In genomic region chr3:128584412-128585020, GRCh38 we compare ENCODE assay signal across 8 cellular contexts.
A peak's percentile ranks its signal among the peaks of the same experiment; 100 is the strongest.
DNase-seq lines count a peak whose midpoint lies in the region; ATAC-seq and TF ChIP-seq lines count a peak whose summit lies in the region.

No MANE protein-coding gene starts in this region.

- CTCF ChIA-PET in activated naive CD4-positive, alpha-beta T cell treated with anti-CD3 and anti-CD28 coated beads for 36 hours (lab: Charles Lee), result interaction anchor here (0.7 to 3.7 kb wide), 13 partner anchors 9 to 318 kb away, joined by 3 to 16 read pairs (median 4); no protein-coding TSS in a partner anchor

- intact Hi-C loops in activated naive CD4-positive, alpha-beta T cell treated with anti-CD3 and anti-CD28 coated beads for 36 hours (cut with micrococcal nuclease), result loop anchor here (1.0 to 2.0 kb wide), 3 partner anchors 24 to 158 kb away; no protein-coding TSS in a partner anchor

- H3K27me3 ChIP-seq in parathyroid adenoma (ENCODE audit: control insufficient read depth, insufficient read depth, low read length), result no peaks in the 10 kb centered on the region

- peaks cover 3% of the 10 kb centered on the region for H3K9me3 Mint-ChIP-seq in activated naive CD4-positive, alpha-beta T cell treated with anti-CD3 and anti-CD28 coated beads for 36 hours

- no peaks in the 10 kb centered on the region for H3K4me1 Mint-ChIP-seq in activated naive CD4-positive, alpha-beta T cell treated with anti-CD3 and anti-CD28 coated beads for 36 hours (ENCODE audit: low read depth)

- H3K4me3 Mint-ChIP-seq in activated naive CD4-positive, alpha-beta T cell treated with anti-CD3 and anti-CD28 coated beads for 36 hours, result no peak overlapping the region

- DNase-seq in DMS114 treated with DMSO at 0.1 percent for 48 hours (lab: John Stamatoyannopoulos, UW; ENCODE audit: unreplicated experiment) (peak; percentile 55), HS-27A (ENCODE audit: low read depth) (peak; percentile 20), NCI-H748 treated with DMSO at 0.1 percent for 48 hours (lab: John Stamatoyannopoulos, UW) (peak; percentile 47), glomerular visceral epithelial cell (ENCODE audit: extremely low spot score) (peak; percentile 80)
- DNase-seq in activated naive CD4-positive, alpha-beta T cell treated with anti-CD3 and anti-CD28 coated beads for 36 hours, result peak; percentile 76

- H3K9me3 ChIP-seq in parathyroid adenoma (ENCODE audit: control insufficient read depth, low read length), result no peaks in the 10 kb centered on the region

- no peak overlapping the region for H3K27ac ChIP-seq in parathyroid adenoma

- no peak overlapping the region for H3K4me3 ChIP-seq in parathyroid adenoma (ENCODE audit: low read depth, low read length)

- H3K4me1 ChIP-seq in parathyroid adenoma, result no peaks in the 10 kb centered on the region

- no peaks in the 10 kb centered on the region for H3K79me2 ChIP-seq in parathyroid adenoma

- no peak overlapping the region for H3K9ac ChIP-seq in parathyroid adenoma

- ATAC-seq in GM19455 (IDR thresholded peaks at IDR 0.05; ENCODE audit: unreplicated experiment) (no peak), HG03196 (IDR thresholded peaks at IDR 0.05; ENCODE audit: unreplicated experiment) (no peak)

- H3K27ac Mint-ChIP-seq in activated naive CD4-positive, alpha-beta T cell treated with anti-CD3 and anti-CD28 coated beads for 36 hours, result no peak overlapping the region

- H3K4me2 ChIP-seq in parathyroid adenoma (ENCODE audit: low read length), result no peak overlapping the region

- TF ChIP-seq CTCF in parathyroid adenoma (IDR thresholded peaks at IDR 0.05), result peak; percentile 87

- H2AFZ ChIP-seq in parathyroid adenoma, result no peak overlapping the region

- H3K36me3 ChIP-seq in parathyroid adenoma (ENCODE audit: control insufficient read depth, insufficient read depth, low read length), result no peaks in the 10 kb centered on the region

- H3K27me3 Mint-ChIP-seq in activated naive CD4-positive, alpha-beta T cell treated with anti-CD3 and anti-CD28 coated beads for 36 hours (ENCODE audit: low read depth), result no peaks in the 10 kb centered on the region

- H3K36me3 Mint-ChIP-seq in activated naive CD4-positive, alpha-beta T cell treated with anti-CD3 and anti-CD28 coated beads for 36 hours (ENCODE audit: low read depth), result no peaks in the 10 kb centered on the region

Comparison
In these comparisons a context has a peak if more than half of its experiments do, and no peak if none do; other contexts are left out.
1. DNase-seq: peak in every context shown above with its lines; median percentile 80 in glomerular visceral epithelial cell; 76 in activated naive CD4-positive, alpha-beta T cell treated with anti-CD3 and anti-CD28 coated beads for 36 hours; 55 in DMS114 treated with DMSO at 0.1 percent for 48 hours; 47 in NCI-H748 treated with DMSO at 0.1 percent for 48 hours; 20 in HS-27A.